ENCODE assay signal across 9 cellular contexts in genomic region chrX:47361538-47362511, GRCh38. TPM values are rescaled to one million over a fixed set of nuclear protein-coding genes. Genes with fewer than 3 reads are reported as not detected.
DNase-seq lines count a peak whose midpoint lies in the region; ATAC-seq and TF ChIP-seq lines count a peak whose summit lies in the region.
"Had no signal": no experiment of that assay in that cellular context is flagged by ENCODE, and none has a peak within 500 bp of the region (broad histone marks: within the 10 kb centered on the region; RNA-seq: fewer than 3 reads in every experiment).

No MANE protein-coding gene starts in this region.

- H3K4me1 ChIP-seq in ovary (ENCODE audit: insufficient read depth): no peaks in the 10 kb centered on the region

- peak; percentile 95 for ATAC-seq in GM19455 (IDR thresholded peaks at IDR 0.05; ENCODE audit: unreplicated experiment)
- peak; percentile 72 for ATAC-seq in HG03457 (IDR thresholded peaks at IDR 0.05; ENCODE audit: unreplicated experiment)
- ATAC-seq in left ventricle myocardium superior: peak; percentile 95

- TF ChIP-seq EP300 in ovary (IDR thresholded peaks at IDR 0.05): no peak

- H3K4me3 ChIP-seq in ovary: peak overlapping the region; percentile 18

- 28 to 48% (median 32%) methylated on average over 13 of the region's 13 CpGs for WGBS in ovary, 3 donors

- no peaks in the 10 kb centered on the region for H3K27me3 ChIP-seq in ovary

- intact Hi-C loops in left ventricle myocardium superior (cut with micrococcal nuclease) (no loop called here), ovary (cut with DNase I) (no loop called here)

- TF ChIP-seq POLR2A in ovary (IDR thresholded peaks at IDR 0.05): no peak

- H3K9me3 ChIP-seq in ovary: no peaks in the 10 kb centered on the region
- H3K9me3 ChIP-seq: neutrophil had no signal

- H3K27ac ChIP-seq in ovary: peak overlapping the region in 1 of 2 donors; percentile 16
- H3K27ac ChIP-seq: neutrophil had no signal

- no peaks in the 10 kb centered on the region for H3K36me3 ChIP-seq in ovary
- H3K36me3 ChIP-seq: neutrophil had no signal

- peak; percentile 74 for DNase-seq in DMS79 (lab: John Stamatoyannopoulos, UW)
- DNase-seq in NCI-H748 treated with DMSO at 0.1 percent for 48 hours (lab: John Stamatoyannopoulos, UW): peak; percentile 92
- peak; percentile 95 for DNase-seq in astrocyte of the hippocampus (ENCODE audit: low read depth, low spot score)
- DNase-seq in left ventricle myocardium superior: peak; percentile 77
- DNase-seq in ovary: peak; percentile 35 to 77 (median 53)
- DNase-seq in effector CD4-positive, alpha-beta T cell: no peak

- TF ChIP-seq CTCF in ovary (IDR thresholded peaks at IDR 0.05): no peak

RNA-seq across cellular contexts. Expression of gene ZNF157, which starts 8.6 kb away (rescaled TPM):
- not detected for total RNA-seq in left ventricle myocardium superior
- total RNA-seq in ovary: 1 to 10 TPM in 3 of 7 donors, under 1 TPM in 4; 0.27 to 2.8 (median 0.48) TPM
- under 1 TPM; 0.13 to 0.57 TPM for polyA plus RNA-seq in ovary
